ENCODE assay signal across 1 cellular context in genomic region chr5:28808967-28809810, GRCh38.
TF ChIP-seq lines count a peak whose summit lies in the region.

No MANE protein-coding gene starts in this region.

TF ChIP-seq in K562, 482 proteins besides CTCF, POLR2A, EP300 and RAD21 (continued from another document):
- TF ChIP-seq, protein P1, sequence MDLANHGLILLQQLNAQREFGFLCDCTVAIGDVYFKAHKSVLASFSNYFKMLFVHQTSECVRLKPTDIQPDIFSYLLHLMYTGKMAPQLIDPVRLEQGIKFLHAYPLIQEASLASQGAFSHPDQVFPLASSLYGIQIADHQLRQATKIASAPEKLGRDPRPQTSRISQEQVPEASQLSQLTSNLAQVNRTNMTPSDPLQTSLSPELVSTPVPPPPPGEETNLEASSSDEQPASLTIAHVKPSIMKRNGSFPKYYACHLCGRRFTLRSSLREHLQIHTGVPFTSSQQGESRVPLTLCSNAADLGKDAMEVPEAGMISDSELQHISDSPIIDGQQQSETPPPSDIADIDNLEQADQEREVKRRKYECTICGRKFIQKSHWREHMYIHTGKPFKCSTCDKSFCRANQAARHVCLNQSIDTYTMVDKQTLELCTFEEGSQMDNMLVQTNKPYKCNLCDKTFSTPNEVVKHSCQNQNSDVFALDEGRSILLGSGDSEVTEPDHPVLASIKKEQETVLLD (IDR thresholded peaks at IDR 0.05) = peak; percentile 94
- TF ChIP-seq U2AF2 (optimal IDR thresholded peaks at IDR 0.05; ENCODE audit: low read depth, low read length) (no peak), RBFOX2 (IDR thresholded peaks at IDR 0.05; ENCODE audit: low read depth, low read length) (peak; percentile 93), HDAC8 (tag; IDR thresholded peaks at IDR 0.05) (peak; percentile 83), PML (IDR thresholded peaks at IDR 0.05; ENCODE audit: low read length) (0 out of 2 replicates have a peak, but pooled peaks have one; percentile 63), RCOR1 (IDR thresholded peaks at IDR 0.05; ENCODE audit: borderline replicate concordance in 1 of 2, low read depth in 2 of 2, low read length in 2 of 2) (peak in 1 of 2 experiments; percentile 26; a peak in 1 of 4 replicates), FIP1L1 (IDR thresholded peaks at IDR 0.05; ENCODE audit: low read depth, low read length, poor library complexity, severe bottlenecking) (peak; percentile 51), FOXA3 (CRISPR knock-in tag; conservative IDR thresholded peaks at IDR 0.05 in 1 of 2, IDR thresholded peaks at IDR 0.05 in 1 of 2) (peak in 1 of 2 experiments; percentile 59; a peak in 1 of 4 replicates), SMARCA4 (IDR thresholded peaks at IDR 0.05) (no peak), GTF2A2 (tag; IDR thresholded peaks at IDR 0.05) (peak; percentile 72; the same call in 1 of the 2 replicates), EGR1 (conservative IDR thresholded peaks at IDR 0.05) (no peak), LCOR (CRISPR knock-in tag; IDR thresholded peaks at IDR 0.05) (no peak), ZNF57 (CRISPR knock-in tag; IDR thresholded peaks at IDR 0.05) (no peak), ETV5 (CRISPR knock-in tag; IDR thresholded peaks at IDR 0.05; ENCODE audit: low read depth) (0 out of 2 replicates have a peak, but pooled peaks have one; percentile 57), SPI1 (IDR thresholded peaks at IDR 0.05; ENCODE audit: borderline replicate concordance, low read depth, low read length) (0 out of 2 replicates have a peak, but pooled peaks have one; percentile 13), FOSL1 (tag; conservative IDR thresholded peaks at IDR 0.05) (no peak), TEAD2 (tag; IDR thresholded peaks at IDR 0.05) (peak; percentile 81), POLR2AphosphoS2 (IDR thresholded peaks at IDR 0.05; ENCODE audit: low read length) (peak; percentile 48; the same call in 1 of the 2 replicates), ZNF165 (CRISPR knock-in tag; IDR thresholded peaks at IDR 0.05; ENCODE audit: borderline replicate concordance) (no peak), PRDM10 (IDR thresholded peaks at IDR 0.05; ENCODE audit: partially characterized antibody) (peak; percentile 76), ARID3B (CRISPR knock-in tag; IDR thresholded peaks at IDR 0.05; ENCODE audit: borderline replicate concordance) (no peak), L3MBTL2 (IDR thresholded peaks at IDR 0.05) (peak; percentile 76), CBX2 (IDR thresholded peaks at IDR 0.05; ENCODE audit: insufficient read depth, low read length, poor library complexity, severe bottlenecking) (no peak), NR4A1 (CRISPR knock-in tag; IDR thresholded peaks at IDR 0.05) (peak; percentile 80; the same call in 1 of the 2 replicates), NR4A1 (tag; IDR thresholded peaks at IDR 0.05) (peak; percentile 96), SMAD4 (CRISPR knock-in tag; conservative IDR thresholded peaks at IDR 0.05) (peak; percentile 74), ATF2 (CRISPR knock-in tag; IDR thresholded peaks at IDR 0.05) (no peak), MEF2D (tag; conservative IDR thresholded peaks at IDR 0.05; ENCODE audit: low read depth) (peak; percentile 72; the same call in 1 of the 2 replicates), MNT (conservative IDR thresholded peaks at IDR 0.05) (peak in 1 of 2 experiments; percentile 51; a peak in 1 of 4 replicates), POLR2AphosphoS5 (IDR thresholded peaks at IDR 0.05; ENCODE audit: control insufficient read depth, insufficient read depth, low read depth, low read length) (peak; percentile 63), PBX2 (CRISPR knock-in tag; IDR thresholded peaks at IDR 0.05; ENCODE audit: low read depth) (no peak), PBX2 (tag; conservative IDR thresholded peaks at IDR 0.05; ENCODE audit: low read depth) (0 out of 2 replicates have a peak, but pooled peaks have one; percentile 19), SMAD3 (CRISPR knock-in tag; conservative IDR thresholded peaks at IDR 0.05) (peak; percentile 56; the same call in 1 of the 2 replicates), ZNF76 (CRISPR knock-in tag; IDR thresholded peaks at IDR 0.05; ENCODE audit: borderline replicate concordance) (peak; percentile 86; the same call in 1 of the 2 replicates), TAF1 (IDR thresholded peaks at IDR 0.05; ENCODE audit: control insufficient read depth, extremely low read depth, insufficient read depth, low read length, severe bottlenecking) (peak; percentile 83)
- TF ChIP-seq, protein P2, sequence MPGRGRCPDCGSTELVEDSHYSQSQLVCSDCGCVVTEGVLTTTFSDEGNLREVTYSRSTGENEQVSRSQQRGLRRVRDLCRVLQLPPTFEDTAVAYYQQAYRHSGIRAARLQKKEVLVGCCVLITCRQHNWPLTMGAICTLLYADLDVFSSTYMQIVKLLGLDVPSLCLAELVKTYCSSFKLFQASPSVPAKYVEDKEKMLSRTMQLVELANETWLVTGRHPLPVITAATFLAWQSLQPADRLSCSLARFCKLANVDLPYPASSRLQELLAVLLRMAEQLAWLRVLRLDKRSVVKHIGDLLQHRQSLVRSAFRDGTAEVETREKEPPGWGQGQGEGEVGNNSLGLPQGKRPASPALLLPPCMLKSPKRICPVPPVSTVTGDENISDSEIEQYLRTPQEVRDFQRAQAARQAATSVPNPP (IDR thresholded peaks at IDR 0.05; ENCODE audit: borderline replicate concordance, insufficient read depth, insufficient read length) = no peak
- TF ChIP-seq, protein P3, sequence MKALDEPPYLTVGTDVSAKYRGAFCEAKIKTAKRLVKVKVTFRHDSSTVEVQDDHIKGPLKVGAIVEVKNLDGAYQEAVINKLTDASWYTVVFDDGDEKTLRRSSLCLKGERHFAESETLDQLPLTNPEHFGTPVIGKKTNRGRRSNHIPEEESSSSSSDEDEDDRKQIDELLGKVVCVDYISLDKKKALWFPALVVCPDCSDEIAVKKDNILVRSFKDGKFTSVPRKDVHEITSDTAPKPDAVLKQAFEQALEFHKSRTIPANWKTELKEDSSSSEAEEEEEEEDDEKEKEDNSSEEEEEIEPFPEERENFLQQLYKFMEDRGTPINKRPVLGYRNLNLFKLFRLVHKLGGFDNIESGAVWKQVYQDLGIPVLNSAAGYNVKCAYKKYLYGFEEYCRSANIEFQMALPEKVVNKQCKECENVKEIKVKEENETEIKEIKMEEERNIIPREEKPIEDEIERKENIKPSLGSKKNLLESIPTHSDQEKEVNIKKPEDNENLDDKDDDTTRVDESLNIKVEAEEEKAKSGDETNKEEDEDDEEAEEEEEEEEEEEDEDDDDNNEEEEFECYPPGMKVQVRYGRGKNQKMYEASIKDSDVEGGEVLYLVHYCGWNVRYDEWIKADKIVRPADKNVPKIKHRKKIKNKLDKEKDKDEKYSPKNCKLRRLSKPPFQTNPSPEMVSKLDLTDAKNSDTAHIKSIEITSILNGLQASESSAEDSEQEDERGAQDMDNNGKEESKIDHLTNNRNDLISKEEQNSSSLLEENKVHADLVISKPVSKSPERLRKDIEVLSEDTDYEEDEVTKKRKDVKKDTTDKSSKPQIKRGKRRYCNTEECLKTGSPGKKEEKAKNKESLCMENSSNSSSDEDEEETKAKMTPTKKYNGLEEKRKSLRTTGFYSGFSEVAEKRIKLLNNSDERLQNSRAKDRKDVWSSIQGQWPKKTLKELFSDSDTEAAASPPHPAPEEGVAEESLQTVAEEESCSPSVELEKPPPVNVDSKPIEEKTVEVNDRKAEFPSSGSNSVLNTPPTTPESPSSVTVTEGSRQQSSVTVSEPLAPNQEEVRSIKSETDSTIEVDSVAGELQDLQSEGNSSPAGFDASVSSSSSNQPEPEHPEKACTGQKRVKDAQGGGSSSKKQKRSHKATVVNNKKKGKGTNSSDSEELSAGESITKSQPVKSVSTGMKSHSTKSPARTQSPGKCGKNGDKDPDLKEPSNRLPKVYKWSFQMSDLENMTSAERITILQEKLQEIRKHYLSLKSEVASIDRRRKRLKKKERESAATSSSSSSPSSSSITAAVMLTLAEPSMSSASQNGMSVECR (CRISPR knock-in tag; IDR thresholded peaks at IDR 0.05) = peak; percentile 73; the same call in 1 of the 2 replicates
